8 cellular contexts compared by ENCODE assay signal in the genomic region with DNA sequence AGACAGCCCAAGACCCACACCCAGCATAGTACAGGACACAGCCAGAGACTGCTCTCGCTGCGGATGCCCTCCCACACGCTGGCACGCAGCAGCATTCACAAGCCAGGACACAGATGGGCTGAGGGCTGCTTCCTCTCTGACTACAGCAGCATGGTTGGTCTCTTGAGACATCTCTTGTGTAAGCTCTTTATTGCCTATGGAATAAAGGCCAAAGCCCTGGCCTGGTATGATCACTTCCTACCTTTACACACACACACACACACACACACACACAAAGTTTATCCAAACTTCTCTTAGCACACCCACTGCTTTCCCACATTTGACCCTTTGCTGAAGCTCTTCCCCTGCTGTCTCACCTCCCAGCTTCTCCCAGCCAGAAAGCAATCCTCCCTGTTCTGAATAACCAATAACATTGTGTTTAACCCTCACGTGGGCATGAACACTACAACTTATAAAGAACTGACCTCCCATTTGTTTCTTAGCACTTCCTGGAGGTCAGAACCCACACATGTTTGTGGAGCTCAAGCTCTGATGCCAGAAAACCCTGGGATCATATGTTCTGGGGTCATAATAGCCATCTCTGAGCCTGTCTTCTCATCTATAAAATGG. TPM values are rescaled to one million over a fixed set of nuclear protein-coding genes. Genes with fewer than 3 reads are reported as not detected.
DNase-seq lines count a peak whose midpoint lies in the region; TF ChIP-seq lines count a peak whose summit lies in the region.

No MANE protein-coding gene starts in this region.

- no peak for TF ChIP-seq POLR2A in ovary (IDR thresholded peaks at IDR 0.05)

- H3K4me2 ChIP-seq in fibroblast of lung (ENCODE audit: extremely low read depth, insufficient read depth, low read length) (peak overlapping the region; percentile 62), PC-9 (no peak overlapping the region)

- BruUV-seq in PC-9 (replicated peaks; lab: Mats Ljungman, UMichigan) = no TSS peak

- peak overlapping the region; percentile 45 for H2AFZ ChIP-seq in fibroblast of lung (ENCODE audit: low read length)
- no peak overlapping the region for H2AFZ ChIP-seq in PC-9

- POLR2A ChIA-PET in HEK293T (lab: Yijun Ruan, JAX) (interaction anchor here (0.6 to 3.4 kb wide), 7 partner anchors 8 to 191 kb away, joined by 3 to 28 read pairs (median 5); no protein-coding TSS in a partner anchor), PC-9 (lab: Charles Lee; ENCODE audit: unreplicated experiment) (interaction anchor here (0.6 kb wide), 1 partner anchor 9 kb away, joined by 4 read pairs; no protein-coding TSS in a partner anchor)

- no peak overlapping the region for H3K9ac ChIP-seq in fibroblast of lung (ENCODE audit: insufficient read depth, low read length)

- H3K4me1 ChIP-seq in fibroblast of lung (ENCODE audit: control insufficient read depth, extremely low read depth, insufficient read depth, low read length) (peaks cover 13% of the 10 kb centered on the region), ovary (ENCODE audit: insufficient read depth) (peaks cover 8% of the 10 kb centered on the region), PC-9 (replicated peaks; ENCODE audit: insufficient read depth) (peaks cover 6% of the 10 kb centered on the region)

- H3K36me3 ChIP-seq in fibroblast of lung (ENCODE audit: control insufficient read depth, insufficient read depth, low read length) (no peaks in the 10 kb centered on the region), ovary (no peaks in the 10 kb centered on the region), PC-9 (ENCODE audit: low read depth) (no peaks in the 10 kb centered on the region)

- H3F3A ChIP-seq in PC-9 (ENCODE audit: insufficient read depth, low read depth) = no peaks in the 10 kb centered on the region

- H3K4me3 ChIP-seq in fibroblast of lung (replicated peaks in 1 of 4; ENCODE audit: control extremely low read depth in 1 of 4, insufficient read depth in 1 of 4, low read depth in 3 of 4, low read length in 4 of 4) (no peak overlapping the region), ovary (no peak overlapping the region), PC-9 (no peak overlapping the region)

- H3K27me3 ChIP-seq in fibroblast of lung (ENCODE audit: control insufficient read depth, insufficient read depth, low read length) (no peaks in the 10 kb centered on the region), ovary (no peaks in the 10 kb centered on the region), PC-9 (ENCODE audit: insufficient read depth, low read depth) (no peaks in the 10 kb centered on the region)

- intact Hi-C loops in ovary (cut with DNase I) (loop anchor here in 1 of 4 donors (5.0 kb wide), 1 partner anchor 48 kb away; no protein-coding TSS in a partner anchor), PC-9 (cut with micrococcal nuclease; ENCODE audit: unreplicated experiment) (loop anchor here (5.0 kb wide), 1 partner anchor 68 kb away; no protein-coding TSS in a partner anchor)

- TF ChIP-seq EP300 in ovary (IDR thresholded peaks at IDR 0.05) = no peak

- H3K9me2 ChIP-seq in PC-9 (ENCODE audit: insufficient read depth) = no peaks in the 10 kb centered on the region

- TF ChIP-seq CTCF in fibroblast of lung (conservative IDR thresholded peaks at IDR 0.05 in 1 of 2, IDR thresholded peaks at IDR 0.05 in 1 of 2; ENCODE audit: low read depth in 1 of 2, low read length in 2 of 2) = no peak
- TF ChIP-seq CTCF in ovary (IDR thresholded peaks at IDR 0.05) = no peak
- TF ChIP-seq CTCF in PC-9 (conservative IDR thresholded peaks at IDR 0.05) = no peak

- H3K9me3 ChIP-seq in fibroblast of lung (ENCODE audit: control insufficient read depth, insufficient read depth, low read depth, low read length) = no peaks in the 10 kb centered on the region
- H3K9me3 ChIP-seq in ovary = no peaks in the 10 kb centered on the region
- no peaks in the 10 kb centered on the region for H3K9me3 ChIP-seq in PC-9 (ENCODE audit: insufficient read depth, low read depth)

- CTCF ChIA-PET in HEK293T (lab: Yijun Ruan, JAX) (interaction anchor here (0.6 to 1.4 kb wide), 4 partner anchors 9 to 828 kb away, joined by 3 to 6 read pairs (median 4); no protein-coding TSS in a partner anchor), PC-9 (lab: Charles Lee) (interaction anchor here (0.6 kb wide), 1 partner anchor 496 kb away, joined by 3 read pairs; no protein-coding TSS in a partner anchor)

- DNase-seq in CD1c-positive myeloid dendritic cell (ENCODE audit: extremely low spot score) (peak; percentile 95), HEK293T (ENCODE audit: extremely low spot score) (peak; percentile 37), UCSD-AML1 (lab: John Stamatoyannopoulos, UW; ENCODE audit: unreplicated experiment) (peak; percentile 83), fibroblast of lung (ENCODE audit: low read depth in 2 of 2) (peak; percentile 70 to 74), ovary (peak; percentile 49 to 73 (median 65)), PC-9 (no peak), NCI-H345 (lab: John Stamatoyannopoulos, UW) (no peak)
- DNase-seq in effector CD8-positive, alpha-beta T cell (lab: John Stamatoyannopoulos, UW) = no peak

- H4K20me1 ChIP-seq in fibroblast of lung (ENCODE audit: control insufficient read depth, extremely low read depth, insufficient read depth, low read length) = no peaks in the 10 kb centered on the region
- peaks cover 13% of the 10 kb centered on the region for H4K20me1 ChIP-seq in PC-9 (ENCODE audit: insufficient read depth)

- H3K27ac ChIP-seq in fibroblast of lung (ENCODE audit: insufficient read depth, low read length) = peak overlapping the region; percentile 90
- H3K27ac ChIP-seq in ovary = peak overlapping the region; percentile 6 to 85
- H3K27ac ChIP-seq in PC-9 = no peak overlapping the region

- 0 to 4% (median 2%) methylated on average over 5 of the region's 5 CpGs for WGBS in ovary, 3 donors

- peaks cover 28% of the 10 kb centered on the region for H3K79me2 ChIP-seq in fibroblast of lung (ENCODE audit: control insufficient read depth, insufficient read depth, low read length)
- peaks cover 29% of the 10 kb centered on the region for H3K79me2 ChIP-seq in PC-9 (ENCODE audit: low read depth)

TF ChIP-seq in HEK293T, 16 proteins besides CTCF, POLR2A, EP300 and RAD21:
- TF ChIP-seq ZNF384 (IDR thresholded peaks at IDR 0.05) (no peak), HDGF (IDR thresholded peaks at IDR 0.05; ENCODE audit: borderline replicate concordance) (no peak), FOXK2 (IDR thresholded peaks at IDR 0.05) (no peak), FOXM1 (IDR thresholded peaks at IDR 0.05; ENCODE audit: borderline replicate concordance) (no peak), TARDBP (IDR thresholded peaks at IDR 0.05) (no peak), LEF1 (IDR thresholded peaks at IDR 0.05; ENCODE audit: borderline replicate concordance) (no peak), L3MBTL2 (conservative IDR thresholded peaks at IDR 0.05) (no peak), CTBP1 (IDR thresholded peaks at IDR 0.05; ENCODE audit: borderline replicate concordance) (no peak)

RNA-seq across cellular contexts. Expression of a gene that starts 1.2 kb away (rescaled TPM):
- total RNA-seq in fibroblast of lung (15.7 and 18.8 TPM in 2 replicates), ovary (10 to 100 TPM in 6 of 7 donors, 1 to 10 TPM in 1; 9.4 to 30.7 (median 23.2) TPM), PC-9 (2021) (35.0 and 37.6 TPM in 2 replicates)
- polyA plus RNA-seq in fibroblast of lung (23.7 and 27.2 TPM in 2 replicates), ovary (10 to 100 TPM in 1 of 2 donors, 1 to 10 TPM in 1; 6.8 to 28.5 TPM)
- 17.7 and 23.6 TPM in 2 replicates for polyA plus RNA-seq in fibroblast of lung (2012)
- 34.6 and 36.6 TPM in 2 replicates for polyA minus RNA-seq in fibroblast of lung (ENCODE audit: low replicate concordance)

RNA-seq across cellular contexts. Expression of a gene that starts 47.5 kb away (rescaled TPM):
- not detected in 2 replicates for total RNA-seq in fibroblast of lung
- polyA plus RNA-seq in fibroblast of lung = not detected in 2 replicates
- polyA plus RNA-seq in fibroblast of lung (2012) = not detected in 2 replicates
- polyA minus RNA-seq in fibroblast of lung (ENCODE audit: low replicate concordance) = not detected in 2 replicates
- total RNA-seq in ovary = under 1 TPM in 3 of 7 donors, not detected in 4; 0.08 to 0.80 (median 0.12) TPM
- polyA plus RNA-seq in ovary = under 1 TPM in 1 of 2 donors, not detected in 1; 0.05 TPM
- total RNA-seq in PC-9 (2021) = 15.0 and 17.1 TPM in 2 replicates

Comparison
In these comparisons a context has a peak if more than half of its experiments do, and no peak if none do; other contexts are left out.
1. DNase-seq: peak in CD1c-positive myeloid dendritic cell (single experiment), HEK293T (single experiment), UCSD-AML1 (single experiment), fibroblast of lung (2 of 2) and ovary (5 of 5); none in effector CD8-positive, alpha-beta T cell (single experiment), PC-9 (0 of 2) and NCI-H345 (single experiment).